In the genomic region with DNA sequence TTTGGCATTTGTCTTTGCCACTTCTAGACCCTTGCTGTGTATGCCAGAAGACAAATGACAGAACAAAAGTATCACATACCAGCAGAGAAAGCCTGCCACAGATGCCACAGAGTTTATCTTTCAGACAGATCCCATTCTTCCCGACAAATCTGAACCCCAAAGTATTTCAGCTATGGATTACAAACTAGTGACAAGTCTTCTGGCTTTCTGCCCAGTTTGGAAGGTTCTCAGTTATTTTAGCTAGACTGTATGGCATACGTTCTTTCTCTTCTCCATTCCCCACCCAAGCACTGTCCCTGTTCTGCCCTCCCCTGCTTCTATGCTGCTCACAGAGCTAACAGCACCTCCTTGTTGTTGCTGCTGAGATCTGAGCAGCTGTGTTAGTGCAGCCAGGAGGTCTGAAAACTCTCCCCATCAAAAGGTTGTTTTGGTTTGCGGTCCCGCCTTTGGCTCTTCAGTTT, we compare ENCODE assay signal across 12 cellular contexts.
DNase-seq lines count a peak whose midpoint lies in the region; ATAC-seq, FAIRE-seq and TF ChIP-seq lines count a peak whose summit lies in the region.
"Had no signal": no experiment of that assay in that cellular context is flagged by ENCODE, and none has a peak within 500 bp of the region (broad histone marks: within the 10 kb centered on the region; RNA-seq: fewer than 3 reads in every experiment).

No MANE protein-coding gene starts in this region.

- peak; percentile 3 for DNase-seq in COR-L47 (lab: John Stamatoyannopoulos, UW)
- DNase-seq in LHCN-M2 (ENCODE audit: low read depth), result peak; percentile 91
- peak; percentile 56 for DNase-seq in bronchial epithelial cell (ENCODE audit: low read depth)
- DNase-seq in myocyte (ENCODE audit: low read depth), result peak; percentile 95
- no peak for DNase-seq in GM10266 (ENCODE audit: extremely low spot score)
- DNase-seq in activated T-cell treated with anti-CD3 and anti-CD28 coated beads, Interleukin-2, amount 50 U/mL, for 1 hour, result no peak
- no peak for DNase-seq in SHP77 treated with DMSO at 0.1 percent for 48 hours (lab: John Stamatoyannopoulos, UW)
- DNase-seq: activated CD4-positive, CD25-positive, alpha-beta regulatory T cell; esophagus squamous epithelium; NK-92 treated with Interleukin-12 subunit alpha and Interleukin-12 subunit beta, amount 100 ng/mL, for 24 hours had no signal

- no peak for FAIRE-seq in bronchial epithelial cell (lab: Jason Lieb, UNC)

- no peaks in the 10 kb centered on the region for H3K36me3 ChIP-seq in bronchial epithelial cell (ENCODE audit: control insufficient read depth, insufficient read depth, low read length)
- H3K36me3 ChIP-seq: esophagus squamous epithelium, vagina had no signal

- ATAC-seq in GM19351 (IDR thresholded peaks at IDR 0.05; ENCODE audit: unreplicated experiment), result no peak

- no peaks in the 10 kb centered on the region for H3K27me3 ChIP-seq in bronchial epithelial cell (ENCODE audit: control insufficient read depth, insufficient read depth, low read length)
- H3K27me3 ChIP-seq: esophagus squamous epithelium, vagina had no signal

- TF ChIP-seq CTCF in bronchial epithelial cell (IDR thresholded peaks at IDR 0.05; ENCODE audit: insufficient read depth, low read length, severe bottlenecking) (no peak), GM10266 (IDR thresholded peaks at IDR 0.05; ENCODE audit: control insufficient read depth, insufficient read depth, low read depth, missing control alignments) (no peak)

- no peak overlapping the region for H3K4me3 ChIP-seq in bronchial epithelial cell (ENCODE audit: low read depth, low read length)
- H3K4me3 ChIP-seq: esophagus squamous epithelium, vagina had no signal

Comparison
In these comparisons a context has a peak if more than half of its experiments do, and no peak if none do; other contexts are left out.
1. DNase-seq: peak in COR-L47 (single experiment), LHCN-M2 (single experiment), bronchial epithelial cell (single experiment) and myocyte (single experiment); none in GM10266 (single experiment), activated T-cell treated with anti-CD3 and anti-CD28 coated beads, Interleukin-2, amount 50 U/mL, for 1 hour (single experiment) and SHP77 treated with DMSO at 0.1 percent for 48 hours (single experiment).